ENCODE assay signal across 8 cellular contexts in genomic region chr7:36440880-36441279, GRCh38. TPM values are rescaled to one million over a fixed set of nuclear protein-coding genes. Genes with fewer than 3 reads are reported as not detected.
A peak's percentile ranks its signal among the peaks of the same experiment; 100 is the strongest.
DNase-seq lines count a peak whose midpoint lies in the region; ATAC-seq and TF ChIP-seq lines count a peak whose summit lies in the region.

No MANE protein-coding gene starts in this region.

- H3K27ac ChIP-seq in DND-41 (ENCODE audit: low read length), result no peak overlapping the region

- ATAC-seq in DND-41 (ENCODE audit: insufficient read depth, low read depth), result no peak
- ATAC-seq in GM21786 (IDR thresholded peaks at IDR 0.05; ENCODE audit: unreplicated experiment), result no peak
- ATAC-seq in T-cell (replicated peaks in 1 of 4), result no peak
- ATAC-seq in GM21515 (IDR thresholded peaks at IDR 0.05; ENCODE audit: unreplicated experiment), result no peak
- no peak for ATAC-seq in GM21619 (IDR thresholded peaks at IDR 0.05; ENCODE audit: unreplicated experiment)

- DNase-seq in DND-41 (no peak), MV-4-11 (lab: John Stamatoyannopoulos, UW) (peak; percentile 6), T-cell (no peak)

- POLR2A ChIA-PET in T-cell (lab: Charles Lee), result interaction anchor here in 1 of 2 donors (0.7 kb wide), 1 partner anchor 296 kb away, joined by 3 read pairs; no protein-coding TSS in a partner anchor

- H3K79me2 ChIP-seq in DND-41 (ENCODE audit: insufficient read depth, low read length), result peaks cover 23% of the 10 kb centered on the region

- no peaks in the 10 kb centered on the region for H3K4me1 Mint-ChIP-seq in brain
- H3K4me1 Mint-ChIP-seq in nephron, result no peaks in the 10 kb centered on the region
- no peaks in the 10 kb centered on the region for H3K4me1 Mint-ChIP-seq in T-cell

- TF ChIP-seq CTCF in DND-41 (IDR thresholded peaks at IDR 0.05; ENCODE audit: borderline replicate concordance, extremely low read depth, low read length, poor library complexity, severe bottlenecking), result peak; percentile 62
- peak; percentile 62 to 71 for TF ChIP-seq CTCF in brain (conservative IDR thresholded peaks at IDR 0.05)
- TF ChIP-seq CTCF in nephron (IDR thresholded peaks at IDR 0.05; ENCODE audit: unreplicated experiment in 3 of 3), result peak; percentile 39 to 65 (median 51)

- H4K20me1 ChIP-seq in DND-41 (ENCODE audit: insufficient read depth, low read length), result 0 out of 2 replicates have a peak, but pooled peaks cover 4% of the 10 kb centered on the region

- H3K36me3 ChIP-seq in DND-41 (ENCODE audit: insufficient read depth, low read length), result peaks cover 91% of the 10 kb centered on the region

- H3K9ac ChIP-seq in DND-41 (ENCODE audit: low read depth, low read length), result no peak overlapping the region

- no peak overlapping the region for H3K4me3 ChIP-seq in DND-41 (ENCODE audit: low read depth in 1 of 2, low read length in 2 of 2)

- CTCF ChIA-PET in T-cell (lab: Charles Lee), result interaction anchor here (0.6 to 2.3 kb wide), 16 partner anchors 9 to 760 kb away, joined by 3 to 16 read pairs (median 5); a partner anchor contains a TSS

- H3K27me3 Mint-ChIP-seq in brain, result no peaks in the 10 kb centered on the region
- no peaks in the 10 kb centered on the region for H3K27me3 Mint-ChIP-seq in nephron (ENCODE audit: low read depth)
- no peaks in the 10 kb centered on the region for H3K27me3 Mint-ChIP-seq in T-cell

- H3K9me3 ChIP-seq in DND-41 (ENCODE audit: insufficient read depth, low read length, severe bottlenecking), result no peaks in the 10 kb centered on the region

- no peak overlapping the region for H3K27ac Mint-ChIP-seq in brain
- H3K27ac Mint-ChIP-seq in nephron, result no peak overlapping the region
- H3K27ac Mint-ChIP-seq in T-cell, result no peak overlapping the region

- H3K27me3 ChIP-seq in DND-41 (ENCODE audit: insufficient read depth, low read length, poor library complexity), result no peaks in the 10 kb centered on the region

- H3K4me1 ChIP-seq in DND-41 (ENCODE audit: insufficient read depth, low read length), result no peaks in the 10 kb centered on the region

- no peaks in the 10 kb centered on the region for H3K9me3 Mint-ChIP-seq in brain
- no peaks in the 10 kb centered on the region for H3K9me3 Mint-ChIP-seq in nephron
- H3K9me3 Mint-ChIP-seq in T-cell, result no peaks in the 10 kb centered on the region

- H3K4me3 Mint-ChIP-seq in brain (no peak overlapping the region), nephron (no peak overlapping the region), T-cell (no peak overlapping the region)

- H3K36me3 Mint-ChIP-seq in brain (peaks cover 26% of the 10 kb centered on the region), nephron (ENCODE audit: low read depth) (peaks cover 24% of the 10 kb centered on the region), T-cell (no peaks in the 10 kb centered on the region)

- H2AFZ ChIP-seq in DND-41 (ENCODE audit: low read depth, low read length), result no peak overlapping the region

- no peak overlapping the region for H3K4me2 ChIP-seq in DND-41 (ENCODE audit: insufficient read depth, low read length)

RNA-seq across cellular contexts. Expression of gene ANLN, which starts 51.2 kb away (rescaled TPM):
- 29.6 TPM for polyA plus RNA-seq in brain (ENCODE audit: insufficient read depth, low read depth, low replicate concordance)
- total RNA-seq in T-cell, result 1 to 10 TPM in 4 of 5 donors, under 1 TPM in 1; 0.69 to 1.5 (median 1.1) TPM
